8 cellular contexts compared by ENCODE assay signal in genomic region chrX:119990409-119990994, GRCh38. TPM values are rescaled to one million over a fixed set of nuclear protein-coding genes. Genes with fewer than 3 reads are reported as not detected.
DNase-seq lines count a peak whose midpoint lies in the region; ATAC-seq and TF ChIP-seq lines count a peak whose summit lies in the region.

No MANE protein-coding gene starts in this region.

- no peak overlapping the region for H3K23ac ChIP-seq in mesenchymal stem cell (ENCODE audit: low read length in 2 of 2)

- H3K27ac Mint-ChIP-seq in stimulated activated naive CD8-positive, alpha-beta T cell treated with anti-CD3 and anti-CD28 coated beads, Interleukin-15, Interleukin-2, amounts not matched to agents 100 ng/mL and 50 ng/mL, for 24 hours = no peak overlapping the region
- H3K27ac Mint-ChIP-seq in activated T-helper 17 cell treated with anti-CD3 and anti-CD28 coated beads, Interleukin-2, amount 50 U/mL, for 72 hours = no peak overlapping the region

- peaks cover 7% of the 10 kb centered on the region for H3K4me1 ChIP-seq in mesenchymal stem cell (ENCODE audit: control insufficient read depth, insufficient read depth, low read depth, low read length)

- WGBS in mesenchymal stem cell = 3% methylated on average over 25 of the region's 42 CpGs

- H2BK15ac ChIP-seq in mesenchymal stem cell (ENCODE audit: low read depth, poor library complexity, severe bottlenecking) = no peak overlapping the region

- H3K79me1 ChIP-seq in mesenchymal stem cell (replicated peaks; ENCODE audit: low read length, poor library complexity, severe bottlenecking) = no peaks in the 10 kb centered on the region

- H3K27me3 Mint-ChIP-seq in stimulated activated naive CD8-positive, alpha-beta T cell treated with anti-CD3 and anti-CD28 coated beads, Interleukin-15, Interleukin-2, amounts not matched to agents 100 ng/mL and 50 ng/mL, for 24 hours = peaks cover 65% of the 10 kb centered on the region
- peaks cover 37% of the 10 kb centered on the region for H3K27me3 Mint-ChIP-seq in activated T-helper 17 cell treated with anti-CD3 and anti-CD28 coated beads, Interleukin-2, amount 50 U/mL, for 72 hours

- no peak overlapping the region for H3K14ac ChIP-seq in mesenchymal stem cell (ENCODE audit: low read length in 2 of 2)

- no peak overlapping the region for H2BK12ac ChIP-seq in mesenchymal stem cell (ENCODE audit: low read length in 2 of 2)

- no peak overlapping the region for H2AK5ac ChIP-seq in mesenchymal stem cell (ENCODE audit: low read length, severe bottlenecking)

- H2AFZ ChIP-seq in mesenchymal stem cell (ENCODE audit: low read depth, low read length) = peak overlapping the region; percentile 4

- H3K4me2 ChIP-seq in mesenchymal stem cell (ENCODE audit: low read length, poor library complexity, severe bottlenecking) = peak overlapping the region; percentile 65

- H3K4me1 Mint-ChIP-seq in stimulated activated naive CD8-positive, alpha-beta T cell treated with anti-CD3 and anti-CD28 coated beads, Interleukin-15, Interleukin-2, amounts not matched to agents 100 ng/mL and 50 ng/mL, for 24 hours (ENCODE audit: low read depth) = peaks cover 9% of the 10 kb centered on the region
- peaks cover 6% of the 10 kb centered on the region for H3K4me1 Mint-ChIP-seq in activated T-helper 17 cell treated with anti-CD3 and anti-CD28 coated beads, Interleukin-2, amount 50 U/mL, for 72 hours

- no peak for DNase-seq in stimulated activated naive CD8-positive, alpha-beta T cell treated with anti-CD3 and anti-CD28 coated beads, Interleukin-15, Interleukin-2, amounts not matched to agents 100 U/mL and 50 U/mL, for 24 hours
- no peak for DNase-seq in mesenchymal stem cell
- no peak for DNase-seq in HK-2 (ENCODE audit: unreplicated experiment)
- DNase-seq in dorsolateral prefrontal cortex = no peak

- no peaks in the 10 kb centered on the region for H3K9me3 Mint-ChIP-seq in stimulated activated naive CD8-positive, alpha-beta T cell treated with anti-CD3 and anti-CD28 coated beads, Interleukin-15, Interleukin-2, amounts not matched to agents 100 ng/mL and 50 ng/mL, for 24 hours
- no peaks in the 10 kb centered on the region for H3K9me3 Mint-ChIP-seq in activated T-helper 17 cell treated with anti-CD3 and anti-CD28 coated beads, Interleukin-2, amount 50 U/mL, for 72 hours

- H2BK5ac ChIP-seq in mesenchymal stem cell (ENCODE audit: low read depth, low read length, poor library complexity, severe bottlenecking) = no peak overlapping the region

- no peak overlapping the region for H4K91ac ChIP-seq in mesenchymal stem cell (ENCODE audit: low read length)

- no peak for TF ChIP-seq CTCF in dorsolateral prefrontal cortex (IDR thresholded peaks at IDR 0.05 in 54 of 56, conservative IDR thresholded peaks at IDR 0.05 in 2 of 56; ENCODE audit: low read depth in 1 of 56, partially characterized antibody in 56 of 56)

- no peaks in the 10 kb centered on the region for H3K36me3 ChIP-seq in mesenchymal stem cell (ENCODE audit: control insufficient read depth in 1 of 2, insufficient read depth in 2 of 2, low read depth in 1 of 2, low read length in 2 of 2)

- peak overlapping the region; percentile 65 for H3K4me3 Mint-ChIP-seq in stimulated activated naive CD8-positive, alpha-beta T cell treated with anti-CD3 and anti-CD28 coated beads, Interleukin-15, Interleukin-2, amounts not matched to agents 100 ng/mL and 50 ng/mL, for 24 hours
- H3K4me3 Mint-ChIP-seq in activated T-helper 17 cell treated with anti-CD3 and anti-CD28 coated beads, Interleukin-2, amount 50 U/mL, for 72 hours = peak overlapping the region; percentile 61

- H3K27me3 ChIP-seq in mesenchymal stem cell (ENCODE audit: control insufficient read depth in 1 of 2, insufficient read depth in 1 of 2, low read length in 2 of 2) (peaks cover 49 to 81% of the 10 kb centered on the region in 2 experiments), dorsolateral prefrontal cortex (peaks cover 0 to 94% (median 67%) of the 10 kb centered on the region in 45 donors)

- intact Hi-C loops in dorsolateral prefrontal cortex (cut with DNase I) = no loop called here

- H3K4me3 ChIP-seq in mesenchymal stem cell (ENCODE audit: insufficient read depth in 1 of 2, low read depth in 1 of 2, low read length in 2 of 2) (peak overlapping the region in 1 of 2 experiments; percentile 18), dorsolateral prefrontal cortex (peak overlapping the region in 25 of 59 donors; percentile 5 to 49 (median 29))

- no peak for ATAC-seq in stimulated activated naive CD8-positive, alpha-beta T cell treated with anti-CD3 and anti-CD28 coated beads, Interleukin-15, Interleukin-2, amounts not matched to agents 100 U/mL and 50 U/mL, for 24 hours
- no peak for ATAC-seq in activated T-helper 17 cell treated with anti-CD3 and anti-CD28 coated beads, Interleukin-2, amount 50 U/mL, for 72 hours (replicated peaks)
- ATAC-seq in GM18870 (IDR thresholded peaks at IDR 0.05; ENCODE audit: unreplicated experiment) (no peak), GM21717 (IDR thresholded peaks at IDR 0.05; ENCODE audit: unreplicated experiment) (no peak)

- no peak overlapping the region for H3K27ac ChIP-seq in mesenchymal stem cell (ENCODE audit: low read length, poor library complexity, severe bottlenecking)
- H3K27ac ChIP-seq in dorsolateral prefrontal cortex = no peak overlapping the region

- no peaks in the 10 kb centered on the region for H3K36me3 Mint-ChIP-seq in stimulated activated naive CD8-positive, alpha-beta T cell treated with anti-CD3 and anti-CD28 coated beads, Interleukin-15, Interleukin-2, amounts not matched to agents 100 ng/mL and 50 ng/mL, for 24 hours (ENCODE audit: low read depth)
- H3K36me3 Mint-ChIP-seq in activated T-helper 17 cell treated with anti-CD3 and anti-CD28 coated beads, Interleukin-2, amount 50 U/mL, for 72 hours (ENCODE audit: low read depth) = no peaks in the 10 kb centered on the region

- H3K4ac ChIP-seq in mesenchymal stem cell (ENCODE audit: low read depth in 1 of 2, low read length in 2 of 2) = no peak overlapping the region

- H3K9me3 ChIP-seq in mesenchymal stem cell (ENCODE audit: control insufficient read depth, low read length) = no peaks in the 10 kb centered on the region

- H4K8ac ChIP-seq in mesenchymal stem cell (ENCODE audit: low read length) = no peak overlapping the region

- no peak overlapping the region for H3K9ac ChIP-seq in mesenchymal stem cell (ENCODE audit: low read length)

- no peak overlapping the region for H3K18ac ChIP-seq in mesenchymal stem cell (ENCODE audit: low read depth in 1 of 2, low read length in 2 of 2)

- no peak overlapping the region for H2BK120ac ChIP-seq in mesenchymal stem cell (ENCODE audit: low read depth, low read length)

RNA-seq across cellular contexts. Expression of gene NKAP, which starts 47.0 kb away (rescaled TPM):
- 10 to 100 TPM; 10.1 to 10.8 TPM for total RNA-seq in activated T-helper 17 cell treated with anti-CD3 and anti-CD28 coated beads, Interleukin-2, amount 50 U/mL, for 72 hours
- polyA plus RNA-seq in mesenchymal stem cell (2013, experiment 1 of 2) = 9.4 TPM
- polyA plus RNA-seq in mesenchymal stem cell (2013, experiment 2 of 2) = 10.1 TPM
- 10 to 100 TPM in 113 of 120 experiments, 1 to 10 TPM in 7; 9.2 to 18.1 (median 12.3) TPM for total RNA-seq in dorsolateral prefrontal cortex
